In genomic region chr1:35016406-35016805, GRCh38 we compare ENCODE assay signal across 25 cellular contexts.
"Had no signal": no experiment of that assay in that cellular context is flagged by ENCODE, and none has a peak within 500 bp of the region (broad histone marks: within the 10 kb centered on the region; RNA-seq: fewer than 3 reads in every experiment).

No MANE protein-coding gene starts in this region.

- H3K27ac Mint-ChIP-seq: mesothelial cell of epicardium, naive B cell had no signal

- H3K27me3 ChIP-seq: dorsolateral prefrontal cortex, esophagus muscularis mucosa, gastrocnemius medialis, heart right ventricle, left lung had no signal

- DNase-seq: dermis blood vessel endothelial cell; dorsolateral prefrontal cortex; effector CD4-positive, alpha-beta T cell; effector memory CD4-positive, alpha-beta T cell; foreskin fibroblast; foreskin melanocyte; gastrocnemius medialis; glutamatergic neuron; head of caudate nucleus; heart right ventricle; hippocampal formation; left cardiac atrium; left lung; left ventricle myocardium superior; lower lobe of right lung; mesenchymal stem cell; mucosa of descending colon; naive B cell; naive thymus-derived CD8-positive, alpha-beta T cell had no signal

- H3K27me3 Mint-ChIP-seq: naive B cell; naive thymus-derived CD8-positive, alpha-beta T cell had no signal

- H3K4me3 ChIP-seq: coronary artery, dorsolateral prefrontal cortex, esophagus muscularis mucosa, gastrocnemius medialis, heart right ventricle, left lung, lower lobe of right lung, mucosa of descending colon had no signal

- FAIRE-seq: endothelial cell of umbilical vein, islet of Langerhans, keratinocyte had no signal

- ATAC-seq: gastrocnemius medialis; heart right ventricle; left cardiac atrium; left lung; left ventricle myocardium superior; lower lobe of right lung; mucosa of descending colon; naive thymus-derived CD8-positive, alpha-beta T cell had no signal

- H3K27ac ChIP-seq: coronary artery, dorsolateral prefrontal cortex, esophagus muscularis mucosa, gastrocnemius medialis, heart right ventricle, left lung, lower lobe of right lung had no signal

- H3K9me3 Mint-ChIP-seq: mesothelial cell of epicardium; naive B cell; naive thymus-derived CD8-positive, alpha-beta T cell had no signal

- H3K4me1 ChIP-seq: esophagus muscularis mucosa, gastrocnemius medialis, heart right ventricle, left lung, lower lobe of right lung had no signal

- H3K4me3 Mint-ChIP-seq: mesothelial cell of epicardium; naive B cell; naive thymus-derived CD8-positive, alpha-beta T cell had no signal

- H3K9me3 ChIP-seq: esophagus muscularis mucosa, gastrocnemius medialis, heart right ventricle, left lung, lower lobe of right lung, mucosa of descending colon had no signal

- H3K4me1 Mint-ChIP-seq: mesothelial cell of epicardium, naive B cell had no signal
